ENCODE assay signal across 9 cellular contexts in genomic region chr4:86895692-86896488, GRCh38. TPM values are rescaled to one million over a fixed set of nuclear protein-coding genes. Genes with fewer than 3 reads are reported as not detected.
DNase-seq lines count a peak whose midpoint lies in the region; ATAC-seq and TF ChIP-seq lines count a peak whose summit lies in the region.
"Had no signal": no experiment of that assay in that cellular context is flagged by ENCODE, and none has a peak within 500 bp of the region (broad histone marks: within the 10 kb centered on the region; RNA-seq: fewer than 3 reads in every experiment).

No MANE protein-coding gene starts in this region.

- H3K9me3 ChIP-seq in SJCRH30 (replicated peaks), result no peaks in the 10 kb centered on the region
- H3K9me3 ChIP-seq: BLaER1 treated with 17β-estradiol and CSF1 and Interleukin-3, amounts not matched to agents 10 nM and 100 nM had no signal

- no peaks in the 10 kb centered on the region; the same call in 1 of the 2 replicates for H3K27me3 ChIP-seq in H7 (ENCODE audit: control insufficient read depth, insufficient read depth, low read length)
- H3K27me3 ChIP-seq in SJCRH30, result no peaks in the 10 kb centered on the region

- DNase-seq in NCI-H524 (lab: John Stamatoyannopoulos, UW) (peak; percentile 18 to 54), NCI-H524 treated with DMSO at 0.1 percent for 48 hours (lab: John Stamatoyannopoulos, UW) (no peak), H7 (peak; percentile 65), NB4 (ENCODE audit: low read depth) (peak; percentile 75), SJCRH30 (peak; percentile 38 to 88), epithelial cell of proximal tubule (ENCODE audit: low read depth) (peak; percentile 44), naive B cell (peak; percentile 38)
- DNase-seq in activated CD4-positive, CD25-positive, alpha-beta regulatory T cell (lab: John Stamatoyannopoulos, UW), result no peak

- peak; percentile 54 for TF ChIP-seq CTCF in NB4 (IDR thresholded peaks at IDR 0.05; ENCODE audit: low read depth, low read length)
- peak; percentile 73 for TF ChIP-seq CTCF in epithelial cell of proximal tubule (conservative IDR thresholded peaks at IDR 0.05; ENCODE audit: low read depth, low read length)

- no peak overlapping the region for H3K27ac Mint-ChIP-seq in naive B cell

- H3K4me3 ChIP-seq in H7 (ENCODE audit: insufficient read depth, low read depth, low read length), result no peak overlapping the region
- H3K4me3 ChIP-seq in NB4 (ENCODE audit: low read depth, low read length), result no peak overlapping the region
- no peak overlapping the region for H3K4me3 ChIP-seq in SJCRH30
- H3K4me3 ChIP-seq in epithelial cell of proximal tubule (ENCODE audit: low read depth, low read length), result no peak overlapping the region
- H3K4me3 ChIP-seq: BLaER1 treated with 17β-estradiol and CSF1 and Interleukin-3, amounts not matched to agents 10 nM and 100 nM had no signal

- peaks cover 0 to 12% (median 6%) of the 10 kb centered on the region in 3 donors for H3K4me1 Mint-ChIP-seq in naive B cell

- no peak overlapping the region for H3K4me3 Mint-ChIP-seq in naive B cell

- H3K36me3 ChIP-seq in H7 (replicated peaks; ENCODE audit: control insufficient read depth, insufficient read depth, low read length) (no peaks in the 10 kb centered on the region), SJCRH30 (no peaks in the 10 kb centered on the region)
- H3K36me3 ChIP-seq: BLaER1 treated with 17β-estradiol and CSF1 and Interleukin-3, amounts not matched to agents 10 nM and 100 nM had no signal

- H3K9me3 Mint-ChIP-seq in naive B cell, result no peaks in the 10 kb centered on the region

- peaks cover 9 to 17% (median 16%) of the 10 kb centered on the region in 3 donors for H3K27me3 Mint-ChIP-seq in naive B cell

- no peak for TF ChIP-seq POLR2A in NB4 (IDR thresholded peaks at IDR 0.05; ENCODE audit: extremely low read depth, insufficient read length)

- H3K4me1 ChIP-seq in SJCRH30, result no peaks in the 10 kb centered on the region

- no peaks in the 10 kb centered on the region for H3K36me3 Mint-ChIP-seq in naive B cell

- no peak overlapping the region for H3K27ac ChIP-seq in SJCRH30
- H3K27ac ChIP-seq: BLaER1 treated with 17β-estradiol and CSF1 and Interleukin-3, amounts not matched to agents 10 nM and 100 nM had no signal

- peak; percentile 50 to 51 for ATAC-seq in naive B cell (ENCODE audit: low read depth in 2 of 2)

RNA-seq across cellular contexts. Expression of gene C4orf36, which starts 3.7 kb away (rescaled TPM):
- 0.97 TPM in 1 of 2 replicates, not detected in the other for total RNA-seq in H7 (2014; rRNA removed; shearing (Covaris generic))
- total RNA-seq in SJCRH30 (2014; rRNA removed; shearing (Covaris generic)), result 0.75 TPM in 1 of 2 replicates, not detected in the other
- 0.80 and 1.1 TPM in 2 replicates for total RNA-seq in epithelial cell of proximal tubule
- not detected for polyA plus RNA-seq in naive B cell (ENCODE audit: low read depth in 6 of 6)

RNA-seq across cellular contexts. Expression of gene AFF1, which starts 38.9 kb away (rescaled TPM):
- 27.6 and 42.4 TPM in 2 replicates for total RNA-seq in H7 (2014; rRNA removed; shearing (Covaris generic))
- 15.3 and 16.1 TPM in 2 replicates for total RNA-seq in SJCRH30 (2014; rRNA removed; shearing (Covaris generic))
- 12.5 and 13.2 TPM in 2 replicates for total RNA-seq in epithelial cell of proximal tubule
- polyA plus RNA-seq in naive B cell (ENCODE audit: low read depth in 6 of 6), result 10 to 100 TPM; 33.1 to 72.0 (median 55.4) TPM

RNA-seq across cellular contexts. Expression of gene SLC10A6, which starts 46.7 kb away (rescaled TPM):
- total RNA-seq in H7 (2014; rRNA removed; shearing (Covaris generic)), result not detected in 2 replicates
- total RNA-seq in SJCRH30 (2014; rRNA removed; shearing (Covaris generic)), result not detected in 2 replicates
- total RNA-seq in epithelial cell of proximal tubule, result not detected in 2 replicates
- polyA plus RNA-seq in naive B cell (ENCODE audit: low read depth in 6 of 6), result not detected

Comparison
In these comparisons a context has a peak if more than half of its experiments do, and no peak if none do; other contexts are left out.
1. DNase-seq: peak in NCI-H524 (2 of 2), H7 (single experiment), NB4 (single experiment), SJCRH30 (2 of 2), epithelial cell of proximal tubule (single experiment) and naive B cell (single experiment); none in NCI-H524 treated with DMSO at 0.1 percent for 48 hours (single experiment) and activated CD4-positive, CD25-positive, alpha-beta regulatory T cell (0 of 4).